32 cellular contexts compared by ENCODE assay signal in genomic region chr14:65456247-65456646, GRCh38.
"Had no signal": no experiment of that assay in that cellular context is flagged by ENCODE, and none has a peak within 500 bp of the region (broad histone marks: within the 10 kb centered on the region; RNA-seq: fewer than 3 reads in every experiment).

No MANE protein-coding gene starts in this region.

- H3K4me3 ChIP-seq: adrenal gland, body of pancreas, breast epithelium had no signal

- FAIRE-seq: astrocyte, TTC549 had no signal

- DNase-seq: activated B cell treated with CpG ODN at 0.5 μM for 24 hours; activated CD4-positive, alpha-beta memory T cell treated with anti-CD3 and anti-CD28 coated beads for 36 hours; activated CD4-positive, alpha-beta T cell treated with anti-CD3 and anti-CD28 coated beads for 4 hours; activated CD4-positive, alpha-beta T cell treated with anti-CD3 and anti-CD28 coated beads, Interleukin-2, amount 10 ng/mL, durations not matched to agents 24 days and 14 days; activated CD4-positive, alpha-beta T cell treated with anti-CD3 and anti-CD28 coated beads, Interleukin-2, amount 50 U/mL, for 1 hour; activated CD4-positive, alpha-beta T cell treated with anti-CD3 and anti-CD28 coated beads, Interleukin-2, amount 50 U/mL, for 4 hours; activated CD4-positive, CD25-positive, alpha-beta regulatory T cell treated with anti-CD3 and anti-CD28 coated beads, Interleukin-2, amount 50 U/mL, for 72 hours; activated CD8-positive, alpha-beta memory T cell treated with anti-CD3 and anti-CD28 coated beads, Interleukin-2, amount 50 U/mL, for 4 hours; activated CD8-positive, alpha-beta T cell treated with anti-CD3 and anti-CD28 coated beads for 36 hours; activated effector memory CD4-positive, alpha-beta T cell treated with anti-CD3 and anti-CD28 coated beads, Interleukin-2, amount 50 U/mL, for 16 hours; activated gamma-delta T cell treated with Interleukin-2 at 50 U/mL for 16 hours; activated naive CD4-positive, alpha-beta T cell; activated naive CD4-positive, alpha-beta T cell treated with anti-CD3 and anti-CD28 coated beads for 36 hours; activated naive CD4-positive, alpha-beta T cell treated with anti-CD3 and anti-CD28 coated beads, Interleukin-2, amount 50 U/mL, for 16 hours; activated naive CD8-positive, alpha-beta T cell treated with anti-CD3 and anti-CD28 coated beads for 36 hours; activated T-cell treated with anti-CD3 and anti-CD28 coated beads, Interleukin-2, amount 50 U/mL, for 24 hours; activated T-cell treated with anti-CD3 and anti-CD28 coated beads, Interleukin-2, amount 50 U/mL, for 48 hours; adrenal gland; amniotic stem cell; aorta; body of pancreas; brain microvascular endothelial cell; central memory CD4-positive, alpha-beta T cell; T-helper 1 cell; T-helper 2 cell; T-helper 9 cell had no signal

- H3K27me3 ChIP-seq: adrenal gland, body of pancreas, brain microvascular endothelial cell, breast epithelium had no signal

- H3K27ac ChIP-seq: adrenal gland, body of pancreas, brain microvascular endothelial cell, breast epithelium, VCaP had no signal

- H3K9me3 ChIP-seq: adrenal gland, body of pancreas had no signal

- ATAC-seq: activated CD8-positive, alpha-beta T cell treated with anti-CD3 and anti-CD28 coated beads for 36 hours; activated naive CD4-positive, alpha-beta T cell treated with anti-CD3 and anti-CD28 coated beads, Interleukin-2, amount 50 U/mL, for 72 hours; activated T-helper 17 cell treated with anti-CD3 and anti-CD28 coated beads, Interleukin-2, amount 50 U/mL, for 72 hours; body of pancreas had no signal

- H3K4me1 ChIP-seq: breast epithelium had no signal

- H3K36me3 ChIP-seq: adrenal gland, brain microvascular endothelial cell, breast epithelium had no signal
